In genomic region chr7:100681491-100682227, GRCh38 we compare ENCODE assay signal across 25 cellular contexts. TPM values are rescaled to one million over a fixed set of nuclear protein-coding genes. Genes with fewer than 3 reads are reported as not detected.
A peak's percentile ranks its signal among the peaks of the same experiment; 100 is the strongest.
DNase-seq lines count a peak whose midpoint lies in the region; ATAC-seq and TF ChIP-seq lines count a peak whose summit lies in the region.
"Had no signal": no experiment of that assay in that cellular context is flagged by ENCODE, and none has a peak within 500 bp of the region (broad histone marks: within the 10 kb centered on the region; RNA-seq: fewer than 3 reads in every experiment).

No MANE protein-coding gene starts in this region.

- H3K36me3 ChIP-seq in H7 (replicated peaks; ENCODE audit: control insufficient read depth, insufficient read depth, low read length) = peaks cover 32% of the 10 kb centered on the region
- peaks cover 69 to 95% (median 83%) of the 10 kb centered on the region in 4 donors for H3K36me3 ChIP-seq in sigmoid colon

- H3K4me1 ChIP-seq in sigmoid colon = peaks cover 0 to 18% (median 12%) of the 10 kb centered on the region in 4 donors

- no peak for ATAC-seq in effector memory CD8-positive, alpha-beta T cell (replicated peaks)
- ATAC-seq in HG03432 (IDR thresholded peaks at IDR 0.05; ENCODE audit: unreplicated experiment) = no peak
- ATAC-seq: activated naive CD8-positive, alpha-beta T cell treated with anti-CD3 and anti-CD28 coated beads, Interleukin-2, amount 50 U/mL, for 24 hours; CD8-positive, alpha-beta T cell had no signal

- peak overlapping the region; percentile 42 for H3K27ac Mint-ChIP-seq in activated naive CD4-positive, alpha-beta T cell treated with anti-CD3 and anti-CD28 coated beads, Interleukin-2, amount 10 ng/mL, durations not matched to agents 7 days and 5 days
- H3K27ac Mint-ChIP-seq in effector memory CD8-positive, alpha-beta T cell = peak overlapping the region; percentile 13 to 86
- H3K27ac Mint-ChIP-seq: activated naive CD8-positive, alpha-beta T cell treated with anti-CD3 and anti-CD28 coated beads, Interleukin-2, amount 50 U/mL, for 24 hours; CD8-positive, alpha-beta T cell; HFFc6; nephron had no signal

- no peak for DNase-seq in activated naive CD4-positive, alpha-beta T cell treated with anti-CD3 and anti-CD28 coated beads, Interleukin-2, amount 10 ng/mL, durations not matched to agents 7 days and 5 days
- no peak for DNase-seq in activated naive CD4-positive, alpha-beta T cell treated with Interleukin-2 at 50 U/mL for 16 hours
- peak; percentile 61 for DNase-seq in H7
- no peak for DNase-seq in effector memory CD8-positive, alpha-beta T cell
- peak; percentile 67 for DNase-seq in sigmoid colon
- DNase-seq in putamen (ENCODE audit: low spot score) = no peak
- no peak for DNase-seq in SIG-M5 treated with dmso at 0.1 percent for 504 hours (lab: John Stamatoyannopoulos, UW; ENCODE audit: unreplicated experiment)
- DNase-seq: ACHN; activated CD4-positive, alpha-beta T cell treated with anti-CD3 and anti-CD28 coated beads for 36 hours; activated naive CD8-positive, alpha-beta T cell treated with anti-CD3 and anti-CD28 coated beads, Interleukin-2, amount 50 U/mL, for 24 hours; DND-41; NCI-H2029; NCI-H510A; SHP77; stomach had no signal

- no peaks in the 10 kb centered on the region for H3K9me3 ChIP-seq in sigmoid colon
- H3K9me3 ChIP-seq: stomach had no signal

- H3K4me3 ChIP-seq in H7 (ENCODE audit: insufficient read depth, low read depth, low read length) = no peak overlapping the region
- no peak overlapping the region for H3K4me3 ChIP-seq in sigmoid colon
- H3K4me3 ChIP-seq: stomach had no signal

- H3K36me3 Mint-ChIP-seq in activated naive CD4-positive, alpha-beta T cell treated with anti-CD3 and anti-CD28 coated beads, Interleukin-2, amount 10 ng/mL, durations not matched to agents 7 days and 5 days = peaks cover 41% of the 10 kb centered on the region
- H3K36me3 Mint-ChIP-seq in effector memory CD8-positive, alpha-beta T cell (ENCODE audit: insufficient read depth) = peaks cover 60% of the 10 kb centered on the region

- H3K27ac ChIP-seq in sigmoid colon = peak overlapping the region in 1 of 4 donors; percentile 19

- H3K27me3 ChIP-seq in H7 (ENCODE audit: control insufficient read depth, insufficient read depth, low read length) (no peaks in the 10 kb centered on the region), sigmoid colon (no peaks in the 10 kb centered on the region)
- H3K27me3 ChIP-seq: stomach had no signal

- no peaks in the 10 kb centered on the region for H3K27me3 Mint-ChIP-seq in activated naive CD4-positive, alpha-beta T cell treated with anti-CD3 and anti-CD28 coated beads, Interleukin-2, amount 10 ng/mL, durations not matched to agents 7 days and 5 days
- no peaks in the 10 kb centered on the region for H3K27me3 Mint-ChIP-seq in effector memory CD8-positive, alpha-beta T cell
- H3K27me3 Mint-ChIP-seq: activated CD4-positive, alpha-beta T cell treated with anti-CD3 and anti-CD28 coated beads for 36 hours; activated naive CD8-positive, alpha-beta T cell treated with anti-CD3 and anti-CD28 coated beads, Interleukin-2, amount 50 U/mL, for 24 hours had no signal

- no peak for TF ChIP-seq EP300 in sigmoid colon (IDR thresholded peaks at IDR 0.05)

- H3K9me3 Mint-ChIP-seq in activated naive CD4-positive, alpha-beta T cell treated with anti-CD3 and anti-CD28 coated beads, Interleukin-2, amount 10 ng/mL, durations not matched to agents 7 days and 5 days = no peaks in the 10 kb centered on the region
- no peaks in the 10 kb centered on the region for H3K9me3 Mint-ChIP-seq in effector memory CD8-positive, alpha-beta T cell
- H3K9me3 Mint-ChIP-seq: activated naive CD8-positive, alpha-beta T cell treated with anti-CD3 and anti-CD28 coated beads, Interleukin-2, amount 50 U/mL, for 24 hours; CD8-positive, alpha-beta T cell; HFFc6; nephron had no signal

- peaks cover 43% of the 10 kb centered on the region for H3K4me1 Mint-ChIP-seq in activated naive CD4-positive, alpha-beta T cell treated with anti-CD3 and anti-CD28 coated beads, Interleukin-2, amount 10 ng/mL, durations not matched to agents 7 days and 5 days
- H3K4me1 Mint-ChIP-seq in effector memory CD8-positive, alpha-beta T cell (ENCODE audit: low read depth in 2 of 2) = peaks cover 26 to 31% of the 10 kb centered on the region in 2 donors

- intact Hi-C loops in sigmoid colon (cut with DNase I) = no loop called here

- TF ChIP-seq CTCF in sigmoid colon (IDR thresholded peaks at IDR 0.05) = no peak

- CTCF ChIA-PET in activated naive CD4-positive, alpha-beta T cell treated with anti-CD3 and anti-CD28 coated beads, Interleukin-2, amount 10 ng/mL, durations not matched to agents 7 days and 5 days (lab: Charles Lee) = interaction anchor here (1.1 to 4.9 kb wide), 3 partner anchors 10 to 48 kb away, joined by 4 to 29 read pairs (median 4); partner anchors contain the start of gene POP7

- TF ChIP-seq POLR2A in sigmoid colon (IDR thresholded peaks at IDR 0.05) = no peak

- WGBS in sigmoid colon, 2 donors = 82 to 83% methylated on average over 29 of the region's 29 CpGs

- H3K4me3 Mint-ChIP-seq in activated naive CD4-positive, alpha-beta T cell treated with anti-CD3 and anti-CD28 coated beads, Interleukin-2, amount 10 ng/mL, durations not matched to agents 7 days and 5 days = no peak overlapping the region
- H3K4me3 Mint-ChIP-seq in effector memory CD8-positive, alpha-beta T cell = no peak overlapping the region
- H3K4me3 Mint-ChIP-seq: activated CD4-positive, alpha-beta T cell treated with anti-CD3 and anti-CD28 coated beads for 36 hours; activated naive CD8-positive, alpha-beta T cell treated with anti-CD3 and anti-CD28 coated beads, Interleukin-2, amount 50 U/mL, for 24 hours; CD8-positive, alpha-beta T cell; HFFc6; nephron had no signal

RNA-seq across cellular contexts. Expression of gene GNB2, which starts 8.1 kb away (rescaled TPM):
- total RNA-seq in H7 (2014; rRNA removed; shearing (Covaris generic)) = 108 and 122 TPM in 2 replicates
- total RNA-seq in sigmoid colon = 100 to 1,000 TPM; 133 to 199 (median 163) TPM
- polyA plus RNA-seq in sigmoid colon = 100 to 1,000 TPM; 230 to 286 (median 236) TPM

RNA-seq across cellular contexts. Expression of gene GIGYF1, which starts 12.4 kb away (rescaled TPM):
- total RNA-seq in H7 (2014; rRNA removed; shearing (Covaris generic)) = 48.2 and 66.4 TPM in 2 replicates
- 10 to 100 TPM; 24.8 to 47.1 (median 26.6) TPM for total RNA-seq in sigmoid colon
- 10 to 100 TPM in 1 of 3 donors, 1 to 10 TPM in 2; 3.5 to 27.9 (median 4.8) TPM for polyA plus RNA-seq in sigmoid colon

RNA-seq across cellular contexts. Expression of gene POP7, which starts 24.3 kb away (rescaled TPM):
- total RNA-seq in H7 (2014; rRNA removed; shearing (Covaris generic)) = 95.0 and 128 TPM in 2 replicates
- total RNA-seq in sigmoid colon = 10 to 100 TPM; 20.5 to 39.5 (median 31.7) TPM
- 10 to 100 TPM; 43.5 to 46.2 (median 44.4) TPM for polyA plus RNA-seq in sigmoid colon

RNA-seq across cellular contexts. Expression of gene ACTL6B, which starts 25.4 kb away (rescaled TPM):
- total RNA-seq in H7 (2014; rRNA removed; shearing (Covaris generic)) = 0.30 and 0.90 TPM in 2 replicates
- under 1 TPM in 2 of 4 donors, not detected in 2; 0.68 to 0.71 TPM for total RNA-seq in sigmoid colon
- polyA plus RNA-seq in sigmoid colon = under 1 TPM in 1 of 3 donors, not detected in 2; 0.58 TPM
- total RNA-seq: activated CD4-positive, alpha-beta T cell treated with anti-CD3 and anti-CD28 coated beads for 36 hours; bronchial epithelial cell; CD8-positive, alpha-beta T cell; dermis microvascular lymphatic vessel endothelial cell; glomerular endothelial cell; HFFc6; HT1080; lung microvascular endothelial cell; MCF 10A had no signal

RNA-seq across cellular contexts. Expression of gene EPO, which starts 38.6 kb away (rescaled TPM):
- 0.15 TPM in 1 of 2 replicates, not detected in the other for total RNA-seq in H7 (2014; rRNA removed; shearing (Covaris generic))
- not detected for total RNA-seq in sigmoid colon
- not detected for polyA plus RNA-seq in sigmoid colon
- total RNA-seq: activated CD4-positive, alpha-beta T cell treated with anti-CD3 and anti-CD28 coated beads for 36 hours; bronchial epithelial cell; CD8-positive, alpha-beta T cell; dermis microvascular lymphatic vessel endothelial cell; glomerular endothelial cell; HFFc6; HT1080; lung microvascular endothelial cell; MCF 10A; stomach had no signal
- polyA plus RNA-seq: stomach had no signal

Comparison
In these comparisons a context has a peak if more than half of its experiments do, and no peak if none do; other contexts are left out.
1. DNase-seq: peak in H7 (single experiment) and sigmoid colon (single experiment); none in activated naive CD4-positive, alpha-beta T cell treated with anti-CD3 and anti-CD28 coated beads, Interleukin-2, amount 10 ng/mL, durations not matched to agents 7 days and 5 days (single experiment), activated naive CD4-positive, alpha-beta T cell treated with Interleukin-2 at 50 U/mL for 16 hours (single experiment), effector memory CD8-positive, alpha-beta T cell (0 of 3), putamen (single experiment) and SIG-M5 treated with dmso at 0.1 percent for 504 hours (single experiment).